8 cellular contexts compared by ENCODE assay signal in the genomic region with DNA sequence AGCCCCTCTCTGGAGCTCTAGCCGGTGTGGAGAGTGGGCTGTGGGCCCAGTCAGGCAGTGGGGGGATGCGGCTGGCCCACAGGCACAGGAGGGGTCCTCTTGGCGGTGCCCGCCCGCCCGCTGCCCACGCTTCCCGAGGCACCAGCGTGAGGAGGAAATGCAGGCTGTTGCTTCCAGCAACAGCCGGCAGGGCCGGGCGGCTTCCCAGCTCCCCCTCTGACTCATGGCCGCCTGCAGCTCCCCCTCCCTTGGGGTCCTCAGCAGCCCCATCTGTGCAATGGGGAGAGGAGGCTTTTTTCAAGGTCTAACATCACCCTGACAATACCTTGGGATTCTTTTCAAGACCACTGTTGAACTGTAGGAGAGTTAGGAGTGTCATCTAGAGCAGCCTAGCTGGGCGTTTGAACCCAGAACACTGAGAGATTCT. TPM values are rescaled to one million over a fixed set of nuclear protein-coding genes. Genes with fewer than 3 reads are reported as not detected.
DNase-seq lines count a peak whose midpoint lies in the region; ATAC-seq and TF ChIP-seq lines count a peak whose summit lies in the region.

No MANE protein-coding gene starts in this region.

- H3K9me3 ChIP-seq in HUES48 (ENCODE audit: control insufficient read depth, insufficient read depth, low read length), result no peaks in the 10 kb centered on the region
- H3K9me3 ChIP-seq in lung (ENCODE audit: control insufficient read depth in 2 of 2, insufficient read depth in 1 of 2, low read length in 1 of 2), result no peaks in the 10 kb centered on the region
- no peaks in the 10 kb centered on the region for H3K9me3 ChIP-seq in thyroid gland

- ATAC-seq in lung (ENCODE audit: insufficient read depth, low FRiP score), result no peak

- H3K27ac ChIP-seq in HUES48 (ENCODE audit: low read depth, low read length), result peak overlapping the region; percentile 47
- H3K27ac ChIP-seq in lung (ENCODE audit: low read depth in 1 of 2, low read length in 1 of 2), result peak overlapping the region; percentile 87 to 88
- H3K27ac ChIP-seq in thyroid gland, result peak overlapping the region; percentile 92 to 99 (median 95)

- H3K36me3 ChIP-seq in HUES48 (ENCODE audit: control insufficient read depth, insufficient read depth, low read length) (no peaks in the 10 kb centered on the region), lung (ENCODE audit: control insufficient read depth in 2 of 2, insufficient read depth in 2 of 2, low read length in 2 of 2) (no peaks in the 10 kb centered on the region), thyroid gland (no peaks in the 10 kb centered on the region)

- H3K27me3 ChIP-seq in HUES48 (ENCODE audit: control insufficient read depth, insufficient read depth, low read length) (no peaks in the 10 kb centered on the region), lung (ENCODE audit: control insufficient read depth, insufficient read depth) (no peaks in the 10 kb centered on the region), thyroid gland (no peaks in the 10 kb centered on the region)

- no peak overlapping the region for H3K9ac ChIP-seq in HUES48 (ENCODE audit: low read depth, low read length)

- intact Hi-C loops in MCF 10A (cut with micrococcal nuclease), result no loop called here
- intact Hi-C loops in thyroid gland (cut with DNase I), result no loop called here

- H3K4me3 ChIP-seq in HUES48 (ENCODE audit: low read depth, low read length), result no peak overlapping the region
- H3K4me3 ChIP-seq in lung, result no peak overlapping the region
- peak overlapping the region in 1 of 3 donors; percentile 1 for H3K4me3 ChIP-seq in thyroid gland (replicated peaks in 1 of 3)

- H3K4me1 Mint-ChIP-seq in MCF 10A (ENCODE audit: insufficient read depth, unreplicated experiment), result peaks cover 27% of the 10 kb centered on the region

- H3K4me3 Mint-ChIP-seq in MCF 10A (ENCODE audit: unreplicated experiment), result peak overlapping the region; percentile 68

- no peaks in the 10 kb centered on the region for H3K9me3 Mint-ChIP-seq in MCF 10A (ENCODE audit: unreplicated experiment)

- no peak for TF ChIP-seq POLR2A in thyroid gland (IDR thresholded peaks at IDR 0.05)

- WGBS in lung, 2 donors, result 15 to 40% methylated on average over 14 of the region's 14 CpGs
- WGBS in thyroid gland, 2 donors, result 39 to 46% methylated on average over 2 of the region's 14 CpGs

- H3K27me3 Mint-ChIP-seq in MCF 10A (ENCODE audit: insufficient read depth, unreplicated experiment), result no peaks in the 10 kb centered on the region

- H3K36me3 Mint-ChIP-seq in MCF 10A (ENCODE audit: insufficient read depth, unreplicated experiment), result peaks cover 14% of the 10 kb centered on the region

- CTCF ChIA-PET in MCF 10A (lab: Yijun Ruan, JAX), result interaction anchor here (1.0 to 4.1 kb wide), 4 partner anchors 8 to 107 kb away, joined by 5 to 49 read pairs (median 11); no protein-coding TSS in a partner anchor

- no TSS peak for BruUV-seq in MCF 10A (replicated peaks; lab: Mats Ljungman, UMichigan)

- peak; percentile 55 for DNase-seq in MCF 10A (ENCODE audit: unreplicated experiment)
- DNase-seq in lung (ENCODE audit: low spot score), result no peak
- DNase-seq in thyroid gland, result no peak
- DNase-seq in effector CD4-positive, alpha-beta T cell, result no peak
- DNase-seq in activated CD4-positive, alpha-beta T cell treated with anti-CD3 and anti-CD28 coated beads for 48 hours, result no peak
- no peak for DNase-seq in stimulated activated CD4-positive, alpha-beta T cell treated with anti-CD3 and anti-CD28 coated beads, Interleukin-1b, Interleukin-23, amount 100 ng/mL, for 48 hours
- DNase-seq in NCI-H2081 (lab: John Stamatoyannopoulos, UW), result no peak

- peak overlapping the region; percentile 65 for H3K27ac Mint-ChIP-seq in MCF 10A (ENCODE audit: low read depth, unreplicated experiment)

- POLR2A ChIA-PET in MCF 10A (lab: Yijun Ruan, JAX), result interaction anchor here (0.6 to 4.2 kb wide), 6 partner anchors 9 to 974 kb away, joined by 3 to 68 read pairs (median 3); a partner anchor contains a TSS

- H3K4me1 ChIP-seq in HUES48 (ENCODE audit: control insufficient read depth, insufficient read depth, low read length) (peaks cover 59% of the 10 kb centered on the region), lung (ENCODE audit: control insufficient read depth in 2 of 2, insufficient read depth in 2 of 2, low read length in 2 of 2) (peaks cover 29 to 69% of the 10 kb centered on the region in 2 donors), thyroid gland (peaks cover 94 to 98% of the 10 kb centered on the region in 2 donors)

- no peak for TF ChIP-seq CTCF in MCF 10A (IDR thresholded peaks at IDR 0.05; ENCODE audit: unreplicated experiment)
- TF ChIP-seq CTCF in lung (IDR thresholded peaks at IDR 0.05; ENCODE audit: control extremely low read depth, extremely low read depth), result no peak
- TF ChIP-seq CTCF in thyroid gland (IDR thresholded peaks at IDR 0.05), result no peak

RNA-seq across cellular contexts. Expression of a gene that starts 10.4 kb away (rescaled TPM):
- 7.8 and 10.9 TPM in 2 replicates for total RNA-seq in MCF 10A (2022)
- 10 to 100 TPM; 26.5 to 39.8 TPM for total RNA-seq in lung
- 10 to 100 TPM; 20.7 to 23.5 TPM for polyA plus RNA-seq in lung
- 10 to 100 TPM; 52.3 to 81.8 (median 62.6) TPM for total RNA-seq in thyroid gland
